Comparison of ENCODE assay signal across 14 cellular contexts in the genomic region with DNA sequence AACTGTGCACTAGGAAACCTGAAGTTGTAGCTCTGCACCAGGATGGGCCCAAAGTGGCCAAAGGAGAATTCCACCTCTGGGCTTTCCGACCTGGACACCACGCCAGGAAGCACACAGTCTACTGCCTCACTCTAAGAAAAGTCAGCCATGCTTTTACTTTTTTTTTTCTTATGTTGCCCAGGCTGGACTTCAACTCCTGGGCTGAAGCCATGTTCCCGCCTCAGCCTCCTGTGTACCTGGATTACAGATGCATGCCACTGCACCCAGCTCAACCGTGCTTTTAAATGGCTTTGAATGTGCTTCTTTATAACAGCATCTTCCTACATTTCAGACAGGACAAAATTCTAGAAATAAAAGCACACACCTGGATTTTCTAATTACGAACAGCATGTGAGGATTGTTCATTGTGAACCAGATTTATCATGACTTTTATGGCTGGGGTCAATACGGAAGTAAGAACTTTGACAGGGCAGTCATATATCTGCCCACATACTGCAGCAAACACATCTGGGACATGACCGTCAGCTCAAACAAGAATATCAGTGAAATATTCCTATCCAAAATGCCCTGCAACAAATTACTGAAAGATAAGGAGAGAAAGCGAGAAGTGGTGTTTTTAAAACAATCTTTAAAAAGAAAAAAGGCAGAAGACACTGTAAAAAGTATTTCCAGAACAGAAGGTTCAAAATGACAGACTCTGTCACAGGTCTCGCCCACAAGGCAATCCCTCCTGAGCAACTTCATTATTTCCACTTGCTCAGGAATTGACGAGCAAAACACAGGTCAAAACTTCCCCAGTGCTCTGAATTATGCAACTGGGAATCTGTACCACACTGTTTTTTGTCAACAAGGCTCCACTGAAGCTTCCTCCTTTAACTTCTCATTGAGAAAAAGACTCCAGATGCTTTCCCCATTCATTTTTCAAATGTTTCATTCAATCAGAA. TPM values are rescaled to one million over a fixed set of nuclear protein-coding genes. Genes with fewer than 3 reads are reported as not detected.
DNase-seq lines count a peak whose midpoint lies in the region; ATAC-seq and TF ChIP-seq lines count a peak whose summit lies in the region.
"Had no signal": no experiment of that assay in that cellular context is flagged by ENCODE, and none has a peak within 500 bp of the region (broad histone marks: within the 10 kb centered on the region; RNA-seq: fewer than 3 reads in every experiment).

No MANE protein-coding gene starts in this region.

- BruUV-seq in mammary epithelial cell (replicated peaks; lab: Mats Ljungman, UMichigan): no TSS peak

- no peaks in the 10 kb centered on the region for H3K9me2 ChIP-seq in MM.1S (replicated peaks; ENCODE audit: insufficient read depth, low read length)

- H3K4me2 ChIP-seq in mammary epithelial cell (ENCODE audit: insufficient read depth, low read depth, low read length): no peak overlapping the region
- no peak overlapping the region for H3K4me2 ChIP-seq in MM.1S (ENCODE audit: low read depth, low read length)

- 82% methylated on average over 10 of the region's 10 CpGs for WGBS in mammary epithelial cell (ENCODE audit: low coverage, missing lambda C conversion rate)

- ATAC-seq in upper lobe of right lung (peak; percentile 72), HG03432 (IDR thresholded peaks at IDR 0.05; ENCODE audit: unreplicated experiment) (no peak)
- ATAC-seq: left cardiac atrium had no signal

- dilution Hi-C loops in mammary epithelial cell (cut with HindIII; ENCODE audit: low sequenced_read_pairs): loop anchor here (5.0 kb wide), 1 partner anchor 51 kb away; no protein-coding TSS in a partner anchor

- no peak for TF ChIP-seq POLR2A in breast epithelium (IDR thresholded peaks at IDR 0.05)

- H3K36me3 Mint-ChIP-seq in activated CD4-positive, alpha-beta T cell treated with anti-CD3 and anti-CD28 coated beads, Interleukin-2, amount 10 ng/mL, durations not matched to agents 7 days and 5 days (ENCODE audit: low read depth): peaks cover 19% of the 10 kb centered on the region

- no peaks in the 10 kb centered on the region for H3F3A ChIP-seq in MM.1S (ENCODE audit: insufficient read depth, low read length)

- H3K4me3 Mint-ChIP-seq in activated CD4-positive, alpha-beta T cell treated with anti-CD3 and anti-CD28 coated beads, Interleukin-2, amount 10 ng/mL, durations not matched to agents 7 days and 5 days: no peak overlapping the region
- H3K4me3 Mint-ChIP-seq: IgD-negative memory B cell had no signal

- H3K4me3 ChIP-seq in breast epithelium: no peak overlapping the region
- H3K4me3 ChIP-seq in mammary epithelial cell (replicated peaks in 1 of 3; ENCODE audit: insufficient read depth in 1 of 3, low read depth in 2 of 3, low read length in 3 of 3): no peak overlapping the region
- H3K4me3 ChIP-seq in mucosa of rectum (ENCODE audit: low read length in 2 of 2): peak overlapping the region in 1 of 2 donors; percentile 20
- no peak overlapping the region for H3K4me3 ChIP-seq in upper lobe of right lung
- H3K4me3 ChIP-seq in MM.1S (ENCODE audit: low read length): no peak overlapping the region
- H3K4me3 ChIP-seq: SJSA1 had no signal

- H3K27ac ChIP-seq in breast epithelium: peak overlapping the region; percentile 5 to 71
- H3K27ac ChIP-seq in mammary epithelial cell (ENCODE audit: insufficient read depth, low read depth, low read length): no peak overlapping the region
- peak overlapping the region; percentile 13 for H3K27ac ChIP-seq in cingulate gyrus (ENCODE audit: low read depth, low read length)
- H3K27ac ChIP-seq in mucosa of rectum (ENCODE audit: low read depth in 2 of 2, low read length in 2 of 2): peak overlapping the region; percentile 74
- peak overlapping the region; percentile 8 for H3K27ac ChIP-seq in upper lobe of right lung
- H3K27ac ChIP-seq in MM.1S (ENCODE audit: low read length): no peak overlapping the region
- H3K27ac ChIP-seq: SJSA1, VCaP had no signal

- H3K27me3 ChIP-seq in breast epithelium: no peaks in the 10 kb centered on the region
- H3K27me3 ChIP-seq in mammary epithelial cell (ENCODE audit: insufficient read depth, low read length): no peaks in the 10 kb centered on the region
- no peaks in the 10 kb centered on the region for H3K27me3 ChIP-seq in mucosa of rectum (ENCODE audit: control insufficient read depth in 2 of 2, insufficient read depth in 2 of 2, low read length in 2 of 2)
- no peaks in the 10 kb centered on the region for H3K27me3 ChIP-seq in upper lobe of right lung
- H3K27me3 ChIP-seq in MM.1S (replicated peaks; ENCODE audit: insufficient read depth, low read length): no peaks in the 10 kb centered on the region
- H3K27me3 ChIP-seq: SJSA1 had no signal

- H3K27ac Mint-ChIP-seq in activated CD4-positive, alpha-beta T cell treated with anti-CD3 and anti-CD28 coated beads, Interleukin-2, amount 10 ng/mL, durations not matched to agents 7 days and 5 days: no peak overlapping the region

- no peaks in the 10 kb centered on the region for H3K27me3 Mint-ChIP-seq in activated CD4-positive, alpha-beta T cell treated with anti-CD3 and anti-CD28 coated beads, Interleukin-2, amount 10 ng/mL, durations not matched to agents 7 days and 5 days
- H3K27me3 Mint-ChIP-seq: IgD-negative memory B cell had no signal

- H3K36me3 ChIP-seq in breast epithelium (no peaks in the 10 kb centered on the region), mammary epithelial cell (ENCODE audit: insufficient read depth, low read length) (no peaks in the 10 kb centered on the region), mucosa of rectum (ENCODE audit: control insufficient read depth in 2 of 2, insufficient read depth in 2 of 2, low read length in 2 of 2) (peaks cover 3 to 6% of the 10 kb centered on the region in 2 donors), upper lobe of right lung (no peaks in the 10 kb centered on the region), MM.1S (replicated peaks; ENCODE audit: insufficient read depth, low read length) (no peaks in the 10 kb centered on the region)

- H2AFZ ChIP-seq in mammary epithelial cell (ENCODE audit: low read depth, low read length): no peak overlapping the region
- no peak overlapping the region for H2AFZ ChIP-seq in MM.1S (ENCODE audit: low read length)

- POLR2A ChIA-PET in activated CD4-positive, alpha-beta T cell treated with anti-CD3 and anti-CD28 coated beads, Interleukin-2, amount 10 ng/mL, durations not matched to agents 7 days and 5 days (lab: Charles Lee): no interaction called here

- TF ChIP-seq CTCF in breast epithelium (IDR thresholded peaks at IDR 0.05) (no peak), mammary epithelial cell (conservative IDR thresholded peaks at IDR 0.05 in 1 of 2, IDR thresholded peaks at IDR 0.05 in 1 of 2; ENCODE audit: extremely low read depth in 1 of 2, insufficient read depth in 1 of 2, low read depth in 1 of 2, low read length in 2 of 2) (no peak), upper lobe of right lung (IDR thresholded peaks at IDR 0.05) (no peak), MM.1S (IDR thresholded peaks at IDR 0.05; ENCODE audit: low read length) (no peak)

- CTCF ChIA-PET in mammary epithelial cell (lab: Charles Lee; ENCODE audit: low non-redundant PET): no interaction called here
- CTCF ChIA-PET in activated CD4-positive, alpha-beta T cell treated with anti-CD3 and anti-CD28 coated beads, Interleukin-2, amount 10 ng/mL, durations not matched to agents 7 days and 5 days (lab: Charles Lee): interaction anchor here (0.6 to 1.3 kb wide), 3 partner anchors 16 to 315 kb away, joined by 3 read pairs; no protein-coding TSS in a partner anchor

- H3K9me3 ChIP-seq in breast epithelium (no peaks in the 10 kb centered on the region), mammary epithelial cell (replicated peaks; ENCODE audit: insufficient read depth, low read length) (no peaks in the 10 kb centered on the region), mucosa of rectum (ENCODE audit: control insufficient read depth in 2 of 2, low read length in 2 of 2) (no peaks in the 10 kb centered on the region), upper lobe of right lung (no peaks in the 10 kb centered on the region), MM.1S (replicated peaks; ENCODE audit: insufficient read depth, low read length) (no peaks in the 10 kb centered on the region)

- peaks cover 5 to 8% of the 10 kb centered on the region in 2 donors for H3K4me1 ChIP-seq in breast epithelium
- H3K4me1 ChIP-seq in mammary epithelial cell (ENCODE audit: insufficient read depth, low read length): peaks cover 31% of the 10 kb centered on the region
- peaks cover 30 to 49% of the 10 kb centered on the region in 2 donors for H3K4me1 ChIP-seq in mucosa of rectum (ENCODE audit: control insufficient read depth in 2 of 2, insufficient read depth in 2 of 2, low read length in 2 of 2)
- H3K4me1 ChIP-seq in upper lobe of right lung: peaks cover 41% of the 10 kb centered on the region
- H3K4me1 ChIP-seq in MM.1S (ENCODE audit: low read length): no peaks in the 10 kb centered on the region

- H4K20me1 ChIP-seq in mammary epithelial cell (ENCODE audit: insufficient read depth, low read length): no peaks in the 10 kb centered on the region
- no peaks in the 10 kb centered on the region for H4K20me1 ChIP-seq in MM.1S (ENCODE audit: insufficient read depth, low read length)

- DNase-seq in breast epithelium (ENCODE audit: low spot score in 2 of 2) (no peak), mammary epithelial cell (no peak), upper lobe of right lung (no peak), MM.1S (no peak)
- no peak for DNase-seq in activated CD4-positive, alpha-beta T cell treated with anti-CD3 and anti-CD28 coated beads, Interleukin-2, amount 10 ng/mL, durations not matched to agents 7 days and 5 days
- DNase-seq: effector CD8-positive, alpha-beta T cell; left cardiac atrium; NCI-H526 had no signal

- H3K9ac ChIP-seq in mammary epithelial cell (ENCODE audit: insufficient read depth, low read length) (no peak overlapping the region), mucosa of rectum (ENCODE audit: low read depth in 1 of 2, low read length in 2 of 2) (peak overlapping the region; percentile 16 to 24), MM.1S (ENCODE audit: low read length) (no peak overlapping the region)

- in situ Hi-C loops in mammary epithelial cell (cut with MboI; ENCODE audit: low sequenced_read_pairs in 2 of 2): no loop called here

- intact Hi-C loops in breast epithelium (cut with DNase I; ENCODE audit: low total_unique reads) (no loop called here), mammary epithelial cell (cut with micrococcal nuclease) (no loop called here), upper lobe of right lung (cut with DNase I) (no loop called here)

- H3K79me2 ChIP-seq in mammary epithelial cell (ENCODE audit: insufficient read depth, low read length) (peaks cover 88% of the 10 kb centered on the region), MM.1S (ENCODE audit: low read length) (0 out of 2 replicates have a peak, but pooled peaks cover 10% of the 10 kb centered on the region)

- H3K4me1 Mint-ChIP-seq in activated CD4-positive, alpha-beta T cell treated with anti-CD3 and anti-CD28 coated beads, Interleukin-2, amount 10 ng/mL, durations not matched to agents 7 days and 5 days: peaks cover 7% of the 10 kb centered on the region

- peaks cover 3% of the 10 kb centered on the region for H3K9me3 Mint-ChIP-seq in activated CD4-positive, alpha-beta T cell treated with anti-CD3 and anti-CD28 coated beads, Interleukin-2, amount 10 ng/mL, durations not matched to agents 7 days and 5 days
- H3K9me3 Mint-ChIP-seq: IgD-negative memory B cell had no signal

RNA-seq across cellular contexts. Expression of gene PACSIN2, which starts 42.1 kb away (rescaled TPM):
- total RNA-seq in breast epithelium (10 to 100 TPM; 43.8 to 82.7 (median 72.4) TPM), mammary epithelial cell (10 to 100 TPM; 69.8 to 80.0 TPM), upper lobe of right lung (128 TPM)
- 64.2 TPM for polyA plus RNA-seq in mammary epithelial cell
- 37.8 TPM for polyA minus RNA-seq in mammary epithelial cell
- 10 to 100 TPM; 32.3 to 35.8 TPM for total RNA-seq in activated CD4-positive, alpha-beta T cell treated with anti-CD3 and anti-CD28 coated beads, Interleukin-2, amount 10 ng/mL, durations not matched to agents 7 days and 5 days

Comparison
In these comparisons a context has a peak if more than half of its experiments do, and no peak if none do; other contexts are left out.
1. H3K27ac ChIP-seq: peak in breast epithelium (2 of 2), cingulate gyrus (single experiment), mucosa of rectum (2 of 2) and upper lobe of right lung (single experiment); none in mammary epithelial cell (single experiment) and MM.1S (single experiment).
2. H3K9ac ChIP-seq: peak in mucosa of rectum (2 of 2); none in mammary epithelial cell (single experiment) and MM.1S (single experiment).